1 cellular context compared by ENCODE assay signal in the genomic region with DNA sequence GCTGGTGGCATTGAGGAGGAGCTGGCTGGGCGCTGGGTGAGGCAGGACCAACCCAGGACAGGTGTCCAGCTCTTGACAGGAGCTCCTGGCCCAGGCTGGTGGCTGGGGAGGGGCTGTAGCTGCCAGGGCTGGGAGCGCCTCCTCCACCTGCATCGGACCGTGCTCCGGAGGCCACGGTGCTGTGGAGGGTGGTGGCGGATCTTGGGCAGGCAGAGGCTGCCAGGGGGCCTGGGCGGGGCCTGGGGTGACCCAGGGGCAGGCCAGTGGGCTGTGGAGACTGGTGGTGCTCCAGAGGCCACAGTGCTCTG.
TF ChIP-seq lines count a peak whose summit lies in the region.

No MANE protein-coding gene starts in this region.

TF ChIP-seq in IMR-90, 13 proteins besides CTCF, POLR2A, EP300 and RAD21 (continued from another document):
- TF ChIP-seq, protein P1, sequence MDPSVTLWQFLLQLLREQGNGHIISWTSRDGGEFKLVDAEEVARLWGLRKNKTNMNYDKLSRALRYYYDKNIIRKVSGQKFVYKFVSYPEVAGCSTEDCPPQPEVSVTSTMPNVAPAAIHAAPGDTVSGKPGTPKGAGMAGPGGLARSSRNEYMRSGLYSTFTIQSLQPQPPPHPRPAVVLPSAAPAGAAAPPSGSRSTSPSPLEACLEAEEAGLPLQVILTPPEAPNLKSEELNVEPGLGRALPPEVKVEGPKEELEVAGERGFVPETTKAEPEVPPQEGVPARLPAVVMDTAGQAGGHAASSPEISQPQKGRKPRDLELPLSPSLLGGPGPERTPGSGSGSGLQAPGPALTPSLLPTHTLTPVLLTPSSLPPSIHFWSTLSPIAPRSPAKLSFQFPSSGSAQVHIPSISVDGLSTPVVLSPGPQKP (IDR thresholded peaks at IDR 0.05; ENCODE audit: borderline replicate concordance, low read depth, low read length), result no peak
- TF ChIP-seq SMC3 (IDR thresholded peaks at IDR 0.05; ENCODE audit: low read depth, low read length), result no peak
- no peak for TF ChIP-seq RCOR1 (IDR thresholded peaks at IDR 0.05; ENCODE audit: insufficient replicate concordance, low read length)
- no peak for TF ChIP-seq MXI1 (IDR thresholded peaks at IDR 0.05; ENCODE audit: borderline replicate concordance, low read depth, low read length)
- no peak for TF ChIP-seq NFE2L2 (IDR thresholded peaks at IDR 0.05; ENCODE audit: low read depth, low read length)
- TF ChIP-seq CHD1 (IDR thresholded peaks at IDR 0.05; ENCODE audit: low read depth, low read length), result no peak
- TF ChIP-seq RFX5 (IDR thresholded peaks at IDR 0.05; ENCODE audit: low read depth, low read length), result no peak
- TF ChIP-seq FOS (IDR thresholded peaks at IDR 0.05; ENCODE audit: low read depth, low read length), result no peak
- TF ChIP-seq BHLHE40 (IDR thresholded peaks at IDR 0.05; ENCODE audit: low read depth, low read length), result no peak
- no peak for TF ChIP-seq MAZ (IDR thresholded peaks at IDR 0.05; ENCODE audit: borderline replicate concordance, low read depth, low read length)
TF ChIP-seq in IMR-90: peak in this region for 0.
